15 cellular contexts compared by ENCODE assay signal in the genomic region with DNA sequence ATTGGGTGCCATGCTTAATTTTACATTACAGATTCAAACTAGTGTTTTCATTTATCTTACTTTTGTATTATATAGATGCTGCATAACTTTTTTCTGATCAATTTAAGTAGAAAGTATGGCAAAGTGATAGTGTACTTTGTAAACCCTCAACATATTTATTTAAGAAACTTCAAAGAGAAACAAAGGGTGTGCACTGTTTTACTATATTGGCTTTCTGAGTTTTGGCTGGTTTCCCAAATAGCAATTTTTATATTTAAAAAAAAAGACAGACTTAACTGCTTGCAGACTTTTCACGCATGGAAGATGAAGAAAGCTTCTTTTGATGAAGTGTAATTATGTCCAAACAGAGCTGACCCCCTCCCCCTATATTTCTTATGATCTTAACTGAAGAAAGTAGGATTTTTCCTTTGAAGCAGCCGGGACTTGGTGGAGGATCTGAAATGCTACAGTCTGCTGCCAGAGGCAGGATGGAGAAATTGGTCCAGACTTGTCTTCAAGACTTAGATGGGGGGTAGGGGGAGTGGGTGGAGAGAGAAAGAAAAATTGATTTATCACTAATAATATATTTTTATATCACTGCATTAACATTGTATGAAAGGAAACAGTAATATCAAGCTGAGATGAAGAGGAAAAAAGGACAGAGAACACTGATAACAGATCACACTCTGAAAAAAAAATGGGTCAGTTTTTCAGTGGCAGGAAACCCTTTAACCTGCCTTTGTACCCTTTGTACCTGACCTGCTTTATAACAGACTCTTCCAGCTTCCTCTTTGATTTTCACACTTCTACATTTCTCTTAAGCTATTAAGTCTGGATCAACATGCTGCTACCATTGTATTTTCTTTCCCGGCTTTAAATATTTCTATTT. TPM values are rescaled to one million over a fixed set of nuclear protein-coding genes. Genes with fewer than 3 reads are reported as not detected.
DNase-seq lines count a peak whose midpoint lies in the region; ATAC-seq and TF ChIP-seq lines count a peak whose summit lies in the region.
"Had no signal": no experiment of that assay in that cellular context is flagged by ENCODE, and none has a peak within 500 bp of the region (broad histone marks: within the 10 kb centered on the region; RNA-seq: fewer than 3 reads in every experiment).

No MANE protein-coding gene starts in this region.

- H3K27ac ChIP-seq in Panc1 (ENCODE audit: low read length) (peak overlapping the region; percentile 41; the same call in 1 of the 2 replicates), smooth muscle cell (ENCODE audit: low read depth) (peak overlapping the region; percentile 92)
- H3K27ac ChIP-seq: pancreas had no signal

- H3K9me3 ChIP-seq in Panc1 (ENCODE audit: control insufficient read depth, insufficient read depth, low read depth, low read length) (no peaks in the 10 kb centered on the region), smooth muscle cell (replicated peaks; ENCODE audit: low read depth) (no peaks in the 10 kb centered on the region)
- H3K9me3 ChIP-seq: pancreas had no signal

- H3K79me2 ChIP-seq in smooth muscle cell (ENCODE audit: low read depth), result peaks cover 40% of the 10 kb centered on the region

- H3K9ac ChIP-seq in smooth muscle cell (ENCODE audit: low read depth), result no peak overlapping the region

- POLR2A ChIA-PET in Panc1 (lab: Charles Lee), result no interaction called here

- H3F3A ChIP-seq in smooth muscle cell (ENCODE audit: low read depth), result peaks cover 27% of the 10 kb centered on the region

- peak overlapping the region; percentile 82 for H3K27ac Mint-ChIP-seq in activated CD8-positive, alpha-beta memory T cell treated with anti-CD3 and anti-CD28 coated beads, Interleukin-2, amount 10 ng/mL, durations not matched to agents 7 days and 5 days
- H3K27ac Mint-ChIP-seq in chondrocyte (ENCODE audit: unreplicated experiment), result peak overlapping the region; percentile 34

- TF ChIP-seq CTCF in Panc1 (IDR thresholded peaks at IDR 0.05) (no peak), chondrocyte (IDR thresholded peaks at IDR 0.05) (no peak), smooth muscle cell (IDR thresholded peaks at IDR 0.05; ENCODE audit: borderline replicate concordance, insufficient read depth, poor library complexity, severe bottlenecking) (no peak)

- H3K4me1 Mint-ChIP-seq in activated CD8-positive, alpha-beta memory T cell treated with anti-CD3 and anti-CD28 coated beads, Interleukin-2, amount 10 ng/mL, durations not matched to agents 7 days and 5 days, result peaks cover 66% of the 10 kb centered on the region
- peaks cover 71% of the 10 kb centered on the region for H3K4me1 Mint-ChIP-seq in chondrocyte (ENCODE audit: low read depth)

- no peaks in the 10 kb centered on the region for H4K20me1 ChIP-seq in smooth muscle cell (ENCODE audit: low read depth)

- H3K27me3 ChIP-seq in Panc1 (ENCODE audit: control insufficient read depth, insufficient read depth, low read length) (no peaks in the 10 kb centered on the region), smooth muscle cell (ENCODE audit: low read depth) (no peaks in the 10 kb centered on the region)
- H3K27me3 ChIP-seq: pancreas had no signal

- H3K36me3 ChIP-seq in Panc1 (ENCODE audit: control insufficient read depth, insufficient read depth, low read length) (peaks cover 4% of the 10 kb centered on the region; the same call in 1 of the 2 replicates), smooth muscle cell (ENCODE audit: low read depth) (no peaks in the 10 kb centered on the region)
- H3K36me3 ChIP-seq: pancreas had no signal

- intact Hi-C loops in Panc1 (cut with micrococcal nuclease; ENCODE audit: unreplicated experiment), result no loop called here

- CTCF ChIA-PET in activated CD8-positive, alpha-beta memory T cell treated with anti-CD3 and anti-CD28 coated beads, Interleukin-2, amount 10 ng/mL, durations not matched to agents 7 days and 5 days (lab: Charles Lee), result interaction anchor here (1.2 kb wide), 1 partner anchor 63 kb away, joined by 3 read pairs; no protein-coding TSS in a partner anchor
- CTCF ChIA-PET in Panc1 (lab: Charles Lee), result no interaction called here

- H3K4me1 ChIP-seq in Panc1 (ENCODE audit: control insufficient read depth, insufficient read depth, low read length), result peaks cover 15% of the 10 kb centered on the region
- H3K4me1 ChIP-seq in smooth muscle cell (ENCODE audit: low read depth), result peaks cover 28% of the 10 kb centered on the region

- no peak overlapping the region for H2AFZ ChIP-seq in smooth muscle cell (ENCODE audit: low read depth)

- H3K27me3 Mint-ChIP-seq in activated CD8-positive, alpha-beta memory T cell treated with anti-CD3 and anti-CD28 coated beads, Interleukin-2, amount 10 ng/mL, durations not matched to agents 7 days and 5 days, result no peaks in the 10 kb centered on the region
- no peaks in the 10 kb centered on the region for H3K27me3 Mint-ChIP-seq in chondrocyte (ENCODE audit: low read depth)

- peak overlapping the region; percentile 13 for H3K4me3 Mint-ChIP-seq in activated CD8-positive, alpha-beta memory T cell treated with anti-CD3 and anti-CD28 coated beads, Interleukin-2, amount 10 ng/mL, durations not matched to agents 7 days and 5 days
- no peak overlapping the region for H3K4me3 Mint-ChIP-seq in chondrocyte (ENCODE audit: unreplicated experiment)

- BruUV-seq in Panc1 (replicated peaks; lab: Mats Ljungman, UMichigan), result no TSS peak

- no peak overlapping the region for H3K4me3 ChIP-seq in Panc1 (ENCODE audit: low read depth in 2 of 2, low read length in 2 of 2)
- H3K4me3 ChIP-seq in smooth muscle cell, result no peak overlapping the region
- H3K4me3 ChIP-seq: pancreas had no signal

- peak; percentile 24 for ATAC-seq in activated CD8-positive, alpha-beta memory T cell treated with anti-CD3 and anti-CD28 coated beads, Interleukin-2, amount 10 ng/mL, durations not matched to agents 7 days and 5 days
- no peak for ATAC-seq in Panc1
- ATAC-seq in HG03439 (IDR thresholded peaks at IDR 0.05; ENCODE audit: unreplicated experiment), result no peak

- H3K4me2 ChIP-seq in smooth muscle cell, result peak overlapping the region; percentile 54

- peaks cover 30% of the 10 kb centered on the region for H3K36me3 Mint-ChIP-seq in activated CD8-positive, alpha-beta memory T cell treated with anti-CD3 and anti-CD28 coated beads, Interleukin-2, amount 10 ng/mL, durations not matched to agents 7 days and 5 days
- peaks cover 5% of the 10 kb centered on the region for H3K36me3 Mint-ChIP-seq in chondrocyte (ENCODE audit: low read depth)

- DNase-seq in activated CD8-positive, alpha-beta memory T cell treated with anti-CD3 and anti-CD28 coated beads, Interleukin-2, amount 10 ng/mL, durations not matched to agents 7 days and 5 days, result no peak
- DNase-seq in activated CD8-positive, alpha-beta memory T cell treated with anti-CD3 and anti-CD28 coated beads, Interleukin-2, amount 50 U/mL, for 48 hours, result no peak
- DNase-seq in Panc1 (ENCODE audit: low read depth, low spot score) (no peak), chondrocyte (ENCODE audit: low spot score) (no peak), smooth muscle cell (lab: John Stamatoyannopoulos, UW; ENCODE audit: unreplicated experiment) (no peak), HuH-7.5 (ENCODE audit: low spot score) (no peak), dermis blood vessel endothelial cell (no peak)
- DNase-seq: activated T-cell treated with anti-CD3 and anti-CD28 coated beads for 4 hours, mesendoderm, NCI-H1694 treated with DMSO at 0.1 percent for 48 hours, NCI-H69, pancreas, Right ventricle myocardium superior, trophoblast cell had no signal

- WGBS in smooth muscle cell (ENCODE audit: low lambda C conversion rate), result 78% methylated on average over 3 of the region's 3 CpGs

- in situ Hi-C loops in Panc1 (cut with HindIII; ENCODE audit: low pct_unique_long_range_greater_than_20kb, low sequenced_read_pairs), result no loop called here

- no peaks in the 10 kb centered on the region for H3K9me3 Mint-ChIP-seq in activated CD8-positive, alpha-beta memory T cell treated with anti-CD3 and anti-CD28 coated beads, Interleukin-2, amount 10 ng/mL, durations not matched to agents 7 days and 5 days (ENCODE audit: low read depth)
- H3K9me3 Mint-ChIP-seq in chondrocyte (ENCODE audit: low read depth), result no peaks in the 10 kb centered on the region

RNA-seq across cellular contexts. Expression of a gene that starts 56.0 kb away (rescaled TPM):
- total RNA-seq in activated CD8-positive, alpha-beta memory T cell treated with anti-CD3 and anti-CD28 coated beads, Interleukin-2, amount 10 ng/mL, durations not matched to agents 7 days and 5 days, result 10 to 100 TPM in 1 of 2 experiments, 1 to 10 TPM in 1; 8.2 to 11.7 TPM
- 11.0 TPM for total RNA-seq in Panc1 (2021; ENCODE audit: unreplicated experiment)
- 13.6 TPM for polyA plus RNA-seq in Panc1 (2012; ENCODE audit: insufficient read length)
- total RNA-seq in chondrocyte, result 10.7 to 13.3 TPM (median 12.9 TPM) in 3 replicates
- 16.8 and 22.9 TPM in 2 replicates for total RNA-seq in smooth muscle cell
- polyA plus RNA-seq in smooth muscle cell, result 15.3 and 19.4 TPM in 2 replicates
- total RNA-seq in dermis blood vessel endothelial cell, result 5.4 and 6.5 TPM in 2 replicates
